In the genomic region with DNA sequence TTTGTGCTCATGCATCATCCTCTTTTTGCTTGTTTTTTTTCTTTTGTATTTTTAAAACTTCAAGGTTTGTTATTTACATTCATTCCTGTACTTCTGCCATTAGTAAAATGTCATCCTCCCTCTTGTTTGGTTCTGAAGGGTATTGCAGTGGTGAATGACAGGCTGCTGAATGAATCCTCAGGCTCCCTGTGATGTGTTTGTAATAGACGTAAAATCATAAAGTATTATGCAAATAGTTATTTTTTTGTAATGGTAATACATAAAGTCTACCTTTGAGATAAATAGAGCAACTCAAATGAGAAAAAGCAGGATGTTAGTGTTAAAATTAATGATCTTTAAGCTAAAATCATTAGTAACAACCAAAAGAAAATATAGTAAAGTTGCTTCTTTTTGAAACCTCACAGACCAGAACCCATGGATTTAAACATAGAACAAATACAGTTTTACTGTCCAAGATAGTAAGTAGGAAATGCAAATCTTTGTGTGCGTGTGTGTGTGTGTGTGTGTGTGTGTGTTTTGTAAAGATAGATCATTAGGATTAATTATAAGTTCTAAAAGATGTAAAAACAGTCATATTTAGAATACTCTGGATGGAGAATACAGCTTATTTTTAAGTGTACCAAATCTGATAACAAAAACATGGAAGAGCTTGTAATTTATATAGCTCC, we compare ENCODE assay signal across 9 cellular contexts. TPM values are rescaled to one million over a fixed set of nuclear protein-coding genes. Genes with fewer than 3 reads are reported as not detected.
A peak's percentile ranks its signal among the peaks of the same experiment; 100 is the strongest.
DNase-seq lines count a peak whose midpoint lies in the region; ATAC-seq and TF ChIP-seq lines count a peak whose summit lies in the region.
"Had no signal": no experiment of that assay in that cellular context is flagged by ENCODE, and none has a peak within 500 bp of the region (broad histone marks: within the 10 kb centered on the region; RNA-seq: fewer than 3 reads in every experiment).

No MANE protein-coding gene starts in this region.

- H3K4me1 ChIP-seq in OCI-LY1 (ENCODE audit: insufficient read depth, low read length, severe bottlenecking) = peaks cover 56% of the 10 kb centered on the region
- peaks cover 10% of the 10 kb centered on the region for H3K4me1 ChIP-seq in stomach smooth muscle (ENCODE audit: control insufficient read depth, insufficient read depth, low read length)

- H3K27ac ChIP-seq in OCI-LY1 (ENCODE audit: low read depth, low read length, poor library complexity, severe bottlenecking) = peak overlapping the region; percentile 95
- no peak overlapping the region for H3K27ac ChIP-seq in stomach smooth muscle (ENCODE audit: low read length)

- H4K20me1 ChIP-seq in OCI-LY1 (ENCODE audit: insufficient read depth, low read length) = no peaks in the 10 kb centered on the region

- H3K4me2 ChIP-seq in OCI-LY1 (ENCODE audit: low read length) = peak overlapping the region; percentile 93

- H3K4me3 ChIP-seq in OCI-LY1 (ENCODE audit: low read depth, low read length, poor library complexity, severe bottlenecking) (peak overlapping the region; percentile 95), stomach smooth muscle (ENCODE audit: low read length in 2 of 2) (peak overlapping the region; percentile 0 to 44)

- H3F3A ChIP-seq in OCI-LY1 (ENCODE audit: insufficient read depth, low read length) = no peaks in the 10 kb centered on the region

- no peak for ATAC-seq in activated T-cell treated with anti-CD3 and anti-CD28 coated beads, Interleukin-2, amount 50 U/mL, for 72 hours (replicated peaks in 1 of 2)
- ATAC-seq in GM18502 (IDR thresholded peaks at IDR 0.05; ENCODE audit: poor library complexity, unreplicated experiment) = no peak

- H3K9me3 ChIP-seq in OCI-LY1 (ENCODE audit: low read length) (no peaks in the 10 kb centered on the region), stomach smooth muscle (ENCODE audit: control insufficient read depth in 2 of 2, low read length in 2 of 2) (no peaks in the 10 kb centered on the region)

- H3K9me3 Mint-ChIP-seq in activated T-cell treated with anti-CD3 and anti-CD28 coated beads, Interleukin-2, amount 50 U/mL, for 72 hours = no peaks in the 10 kb centered on the region
- H3K9me3 Mint-ChIP-seq: endodermal cell had no signal

- H3K9ac ChIP-seq in OCI-LY1 (ENCODE audit: low read length) (peak overlapping the region; percentile 81), stomach smooth muscle (ENCODE audit: low read length in 2 of 2) (peak overlapping the region in 1 of 2 donors; percentile 40)

- no peak for TF ChIP-seq POLR2A in erythroblast (IDR thresholded peaks at IDR 0.05; ENCODE audit: low read length)

- no peak overlapping the region for H2AFZ ChIP-seq in OCI-LY1 (ENCODE audit: low read length)

- no peaks in the 10 kb centered on the region for H3K9me2 ChIP-seq in OCI-LY1 (ENCODE audit: low read depth, low read length)

- H3K36me3 ChIP-seq in OCI-LY1 (ENCODE audit: insufficient read depth, low read length) (peaks cover 8% of the 10 kb centered on the region; the same call in 1 of the 2 replicates), stomach smooth muscle (ENCODE audit: control insufficient read depth in 2 of 2, insufficient read depth in 2 of 2, low read length in 2 of 2) (no peaks in the 10 kb centered on the region)

- no peaks in the 10 kb centered on the region for H3K36me3 Mint-ChIP-seq in activated T-cell treated with anti-CD3 and anti-CD28 coated beads, Interleukin-2, amount 50 U/mL, for 72 hours (ENCODE audit: insufficient read depth in 2 of 2)

- peaks cover 85% of the 10 kb centered on the region for H3K79me2 ChIP-seq in OCI-LY1 (ENCODE audit: insufficient read depth, low read length)

- H3K27ac Mint-ChIP-seq in activated T-cell treated with anti-CD3 and anti-CD28 coated beads, Interleukin-2, amount 50 U/mL, for 72 hours = peak overlapping the region; percentile 87
- H3K27ac Mint-ChIP-seq: endodermal cell had no signal

- peaks cover 45% of the 10 kb centered on the region for H3K4me1 Mint-ChIP-seq in activated T-cell treated with anti-CD3 and anti-CD28 coated beads, Interleukin-2, amount 50 U/mL, for 72 hours (ENCODE audit: low read depth)

- H3K27me3 ChIP-seq in OCI-LY1 (ENCODE audit: insufficient read depth, low read length) = no peaks in the 10 kb centered on the region
- H3K27me3 ChIP-seq in stomach smooth muscle (ENCODE audit: control insufficient read depth in 1 of 2, insufficient read depth in 2 of 2, low read length in 2 of 2) = no peaks in the 10 kb centered on the region

- H3K4me3 Mint-ChIP-seq in activated T-cell treated with anti-CD3 and anti-CD28 coated beads, Interleukin-2, amount 50 U/mL, for 72 hours = peak overlapping the region; percentile 71 to 87
- H3K4me3 Mint-ChIP-seq: endodermal cell had no signal

- TF ChIP-seq CTCF in OCI-LY1 (IDR thresholded peaks at IDR 0.05; ENCODE audit: low read length) = no peak

- H3K27me3 Mint-ChIP-seq in activated T-cell treated with anti-CD3 and anti-CD28 coated beads, Interleukin-2, amount 50 U/mL, for 72 hours (ENCODE audit: low read depth) = no peaks in the 10 kb centered on the region

- no peak for DNase-seq in activated T-cell treated with anti-CD3 and anti-CD28 coated beads, Interleukin-2, amount 50 U/mL, for 72 hours
- no peak for DNase-seq in activated T-cell treated with anti-CD3 and anti-CD28 coated beads, Interleukin-2, amount 50 U/mL, for 1 hour
- DNase-seq in erythroblast (lab: John Stamatoyannopoulos, UW) (peak; percentile 10 to 31), NCI-H146 (lab: John Stamatoyannopoulos, UW) (no peak), HuH-7 (ENCODE audit: low spot score) (no peak)
- DNase-seq: endodermal cell had no signal

RNA-seq across cellular contexts. Expression of gene GLCCI1, which starts 4.5 kb away (rescaled TPM):
- total RNA-seq in activated T-cell treated with anti-CD3 and anti-CD28 coated beads, Interleukin-2, amount 50 U/mL, for 72 hours = 10 to 100 TPM; 25.3 to 26.1 TPM

Comparison
In these comparisons a context has a peak if more than half of its experiments do, and no peak if none do; other contexts are left out.
1. DNase-seq: peak in erythroblast (2 of 2); none in activated T-cell treated with anti-CD3 and anti-CD28 coated beads, Interleukin-2, amount 50 U/mL, for 72 hours (0 of 2), activated T-cell treated with anti-CD3 and anti-CD28 coated beads, Interleukin-2, amount 50 U/mL, for 1 hour (single experiment), NCI-H146 (single experiment) and HuH-7 (single experiment).